ENCODE assay signal across 23 cellular contexts in genomic region chr4:8037150-8037769, GRCh38.
"Had no signal": no experiment of that assay in that cellular context is flagged by ENCODE, and none has a peak within 500 bp of the region (broad histone marks: within the 10 kb centered on the region; RNA-seq: fewer than 3 reads in every experiment).

No MANE protein-coding gene starts in this region.

- H3K9me3 ChIP-seq: breast epithelium, colonic mucosa, gastroesophageal sphincter, spleen, thyroid gland had no signal

- H3K36me3 ChIP-seq: breast epithelium, colonic mucosa, thyroid gland had no signal

- H3K4me1 ChIP-seq: breast epithelium, colonic mucosa, gastroesophageal sphincter had no signal

- DNase-seq: activated CD4-positive, alpha-beta T cell treated with anti-CD3 and anti-CD28 coated beads, Interleukin-2, amount 10 ng/mL, durations not matched to agents 24 days and 14 days; activated CD8-positive, alpha-beta memory T cell treated with anti-CD3 and anti-CD28 coated beads for 24 hours; activated CD8-positive, alpha-beta memory T cell treated with anti-CD3 and anti-CD28 coated beads, Interleukin-2, amount 50 U/mL, for 4 hours; activated naive CD4-positive, alpha-beta T cell treated with Interleukin-2 at 50 U/mL for 16 hours; activated naive CD8-positive, alpha-beta T cell treated with anti-CD3 and anti-CD28 coated beads for 36 hours; activated T-cell treated with anti-CD3 and anti-CD28 coated beads, Interleukin-2, amount 50 U/mL, for 4 hours; colonic mucosa; endodermal cell; head of caudate nucleus; hypothalamus; left ventricle myocardium superior; mammary epithelial cell; midbrain; spleen; stimulated activated CD4-positive, alpha-beta T cell treated with anti-CD3 and anti-CD28 coated beads, Interleukin-4, amount 100 ng/mL, for 24 hours; substantia nigra; thyroid gland had no signal

- H3K4me3 Mint-ChIP-seq: activated CD4-positive, alpha-beta T cell treated with anti-CD3 and anti-CD28 coated beads, Interleukin-2, amount 10 ng/mL, durations not matched to agents 24 days and 14 days; activated naive CD8-positive, alpha-beta T cell treated with anti-CD3 and anti-CD28 coated beads for 36 hours; activated T-cell treated with anti-CD3 and anti-CD28 coated beads, Interleukin-2, amount 50 U/mL, for 4 hours; endodermal cell; nephron; stimulated activated naive CD8-positive, alpha-beta T cell treated with anti-CD3 and anti-CD28 coated beads, Interleukin-15, Interleukin-2, amounts not matched to agents 100 ng/mL and 50 ng/mL, for 24 hours had no signal

- H3K27ac Mint-ChIP-seq: activated CD4-positive, alpha-beta T cell treated with anti-CD3 and anti-CD28 coated beads, Interleukin-2, amount 10 ng/mL, durations not matched to agents 24 days and 14 days; endodermal cell; nephron; stimulated activated naive CD8-positive, alpha-beta T cell treated with anti-CD3 and anti-CD28 coated beads, Interleukin-15, Interleukin-2, amounts not matched to agents 100 ng/mL and 50 ng/mL, for 24 hours had no signal

- ATAC-seq: activated CD4-positive, CD25-positive, alpha-beta regulatory T cell treated with anti-CD3 and anti-CD28 coated beads, Interleukin-2, amount 50 U/mL, for 24 hours; activated T-cell treated with anti-CD3 and anti-CD28 coated beads, Interleukin-2, amount 50 U/mL, for 4 hours; gastroesophageal sphincter; left ventricle myocardium superior had no signal

- H3K27me3 Mint-ChIP-seq: stimulated activated naive CD8-positive, alpha-beta T cell treated with anti-CD3 and anti-CD28 coated beads, Interleukin-15, Interleukin-2, amounts not matched to agents 100 ng/mL and 50 ng/mL, for 24 hours had no signal

- H3K9me3 Mint-ChIP-seq: activated CD4-positive, alpha-beta T cell treated with anti-CD3 and anti-CD28 coated beads, Interleukin-2, amount 10 ng/mL, durations not matched to agents 24 days and 14 days; activated naive CD8-positive, alpha-beta T cell treated with anti-CD3 and anti-CD28 coated beads for 36 hours; activated T-cell treated with anti-CD3 and anti-CD28 coated beads, Interleukin-2, amount 50 U/mL, for 4 hours; endodermal cell; nephron; stimulated activated naive CD8-positive, alpha-beta T cell treated with anti-CD3 and anti-CD28 coated beads, Interleukin-15, Interleukin-2, amounts not matched to agents 100 ng/mL and 50 ng/mL, for 24 hours had no signal

- H3K27ac ChIP-seq: breast epithelium, colonic mucosa, epithelial cell of prostate, gastroesophageal sphincter, spleen, thyroid gland had no signal

- H3K27me3 ChIP-seq: breast epithelium, colonic mucosa, gastroesophageal sphincter, thyroid gland had no signal

- H3K36me3 Mint-ChIP-seq: activated naive CD8-positive, alpha-beta T cell treated with anti-CD3 and anti-CD28 coated beads for 36 hours had no signal

- H3K4me3 ChIP-seq: breast epithelium, colonic mucosa, gastroesophageal sphincter, spleen, thyroid gland had no signal
